In genomic region chr18:51168031-51168742, GRCh38 we compare ENCODE assay signal across 16 cellular contexts. TPM values are rescaled to one million over a fixed set of nuclear protein-coding genes. Genes with fewer than 3 reads are reported as not detected.
DNase-seq lines count a peak whose midpoint lies in the region; ATAC-seq, FAIRE-seq and TF ChIP-seq lines count a peak whose summit lies in the region.
"Had no signal": no experiment of that assay in that cellular context is flagged by ENCODE, and none has a peak within 500 bp of the region (broad histone marks: within the 10 kb centered on the region; RNA-seq: fewer than 3 reads in every experiment).

No MANE protein-coding gene starts in this region.

- H3K4me1 Mint-ChIP-seq in activated naive CD4-positive, alpha-beta T cell treated with anti-CD3 and anti-CD28 coated beads, Interleukin-2, amount 10 ng/mL, durations not matched to agents 7 days and 5 days = peaks cover 73% of the 10 kb centered on the region
- peaks cover 26 to 58% of the 10 kb centered on the region in 2 donors for H3K4me1 Mint-ChIP-seq in stimulated activated naive B cell treated with anti-CD40 and anti-IgM and Interleukin-4, amounts not matched to agents 10 μg/mL and 1 μg/mL and 100 μg/mL, for 72 hours

- no peak for ATAC-seq in stimulated activated naive B cell treated with anti-CD40 and anti-IgM and Interleukin-4, amounts not matched to agents 10 μg/mL and 1 μg/mL and 100 μg/mL, for 72 hours (replicated peaks)

- H3K9ac ChIP-seq in H1 (replicated peaks in 1 of 4; ENCODE audit: extremely low read depth in 1 of 4, low read depth in 3 of 4, low read length in 3 of 4) = no peak overlapping the region

- H3K9me2 ChIP-seq in OCI-LY7 (ENCODE audit: insufficient read depth, low read length) = no peaks in the 10 kb centered on the region

- peak overlapping the region; percentile 57; the same call in 1 of the 2 replicates for H3K18ac ChIP-seq in H1 (ENCODE audit: extremely low read depth, low read length)

- intact Hi-C loops in OCI-LY7 (cut with micrococcal nuclease; ENCODE audit: unreplicated experiment) = no loop called here

- H3K4me2 ChIP-seq in OCI-LY7 (ENCODE audit: low read length) = no peak overlapping the region
- peak overlapping the region; percentile 15 to 52 for H3K4me2 ChIP-seq in H1 (ENCODE audit: insufficient read depth in 1 of 2, low read depth in 2 of 2, low read length in 2 of 2)

- no peak overlapping the region for H2BK120ac ChIP-seq in H1 (replicated peaks; ENCODE audit: low read depth, low read length)

- H3K36me3 ChIP-seq in OCI-LY7 (ENCODE audit: insufficient read depth, low read length) = peaks cover 6% of the 10 kb centered on the region; the same call in 1 of the 2 replicates
- H3K36me3 ChIP-seq in H1 (ENCODE audit: control insufficient read depth in 2 of 4, insufficient read depth in 4 of 4, low read length in 3 of 4) = no peaks in the 10 kb centered on the region

- peaks cover 13% of the 10 kb centered on the region for H3K36me3 Mint-ChIP-seq in activated naive CD4-positive, alpha-beta T cell treated with anti-CD3 and anti-CD28 coated beads, Interleukin-2, amount 10 ng/mL, durations not matched to agents 7 days and 5 days
- peaks cover 8 to 21% of the 10 kb centered on the region in 2 donors for H3K36me3 Mint-ChIP-seq in stimulated activated naive B cell treated with anti-CD40 and anti-IgM and Interleukin-4, amounts not matched to agents 10 μg/mL and 1 μg/mL and 100 μg/mL, for 72 hours

- H3K4me3 ChIP-seq in OCI-LY7 (ENCODE audit: low read depth, low read length, poor library complexity, severe bottlenecking) (no peak overlapping the region), H1 (ENCODE audit: extremely low read depth in 1 of 4, insufficient read depth in 2 of 4, low read depth in 3 of 4, low read length in 4 of 4) (no peak overlapping the region)

- no peak overlapping the region for H2BK15ac ChIP-seq in H1 (ENCODE audit: low read length)

- no peaks in the 10 kb centered on the region; the same call in 1 of the 2 replicates for H3K23me2 ChIP-seq in H1 (ENCODE audit: low read depth, low read length)

- POLR2A ChIA-PET in OCI-LY7 (lab: Charles Lee) = no interaction called here
- POLR2A ChIA-PET in H1 (lab: Charles Lee; ENCODE audit: partially characterized antibody) = interaction anchor here (0.6 to 6.3 kb wide), 9 partner anchors 11 to 289 kb away, joined by 3 to 55 read pairs (median 3); partner anchors contain the start of genes ME2 and MEX3C

- H3K79me2 ChIP-seq in OCI-LY7 (ENCODE audit: insufficient read depth, low read depth, low read length) (no peaks in the 10 kb centered on the region), H1 (ENCODE audit: control insufficient read depth in 1 of 2, insufficient read depth in 2 of 2, low read length in 2 of 2) (0 out of 4 replicates have a peak, but pooled peaks cover 0 to 4% of the 10 kb centered on the region in 2 experiments)

- H2BK5ac ChIP-seq in H1 (ENCODE audit: low read depth, low read length) = peak overlapping the region; percentile 88; the same call in 1 of the 2 replicates

- H4K5ac ChIP-seq in H1 (ENCODE audit: insufficient read length, low read depth, low read length) = peak overlapping the region; percentile 20

- TF ChIP-seq CTCF in OCI-LY7 (conservative IDR thresholded peaks at IDR 0.05; ENCODE audit: low read length) = peak; percentile 43; the same call in 1 of the 2 replicates
- TF ChIP-seq CTCF in H1 (IDR thresholded peaks at IDR 0.05; ENCODE audit: control extremely low read depth in 1 of 3, insufficient read depth in 1 of 3, low read depth in 1 of 3, low read length in 3 of 3) = peak; percentile 18 to 50 (median 32); a peak in 2 of 4 replicates

- H3K4me3 Mint-ChIP-seq in activated naive CD4-positive, alpha-beta T cell treated with anti-CD3 and anti-CD28 coated beads, Interleukin-2, amount 10 ng/mL, durations not matched to agents 7 days and 5 days = no peak overlapping the region
- no peak overlapping the region for H3K4me3 Mint-ChIP-seq in stimulated activated naive B cell treated with anti-CD40 and anti-IgM and Interleukin-4, amounts not matched to agents 10 μg/mL and 1 μg/mL and 100 μg/mL, for 72 hours
- H3K4me3 Mint-ChIP-seq: HFFc6 had no signal

- TF ChIP-seq EP300 in H1 (IDR thresholded peaks at IDR 0.05; ENCODE audit: borderline replicate concordance in 1 of 2, low read depth in 2 of 2, low read length in 2 of 2) = no peak; a peak in 1 of 3 replicates

- WGBS in H1 (ENCODE audit: extremely low coverage in 1 of 2, insufficient coverage in 1 of 2, insufficient read length in 1 of 2, insufficient replicate concordance in 2 of 2, low coverage in 1 of 2, low lambda C conversion rate in 2 of 2, missing lambda C conversion rate in 1 of 2), 2 experiments = 28% methylated on average over 5 of the region's 5 CpGs; no CpG with 5 or more reads in 1 of the 2 experiments

- H3K27ac Mint-ChIP-seq in activated naive CD4-positive, alpha-beta T cell treated with anti-CD3 and anti-CD28 coated beads, Interleukin-2, amount 10 ng/mL, durations not matched to agents 7 days and 5 days = peak overlapping the region; percentile 72
- H3K27ac Mint-ChIP-seq in stimulated activated naive B cell treated with anti-CD40 and anti-IgM and Interleukin-4, amounts not matched to agents 10 μg/mL and 1 μg/mL and 100 μg/mL, for 72 hours = peak overlapping the region; percentile 9
- H3K27ac Mint-ChIP-seq: HFFc6 had no signal

- DNase-seq in activated naive CD4-positive, alpha-beta T cell treated with anti-CD3 and anti-CD28 coated beads, Interleukin-2, amount 10 ng/mL, durations not matched to agents 7 days and 5 days = no peak
- no peak for DNase-seq in activated naive CD4-positive, alpha-beta T cell treated with anti-CD3 and anti-CD28 coated beads, Interleukin-2, amount 50 U/mL, for 16 hours
- DNase-seq in OCI-LY7 (ENCODE audit: low spot score) = no peak
- DNase-seq in H1 (ENCODE audit: low read depth in 1 of 2, low spot score in 2 of 2) = peak; percentile 63 to 82
- DNase-seq in stimulated activated naive B cell treated with anti-CD40 and anti-IgM and Interleukin-4, amounts not matched to agents 10 μg/mL and 1 μg/mL and 100 μg/mL, for 72 hours = no peak
- DNase-seq in stimulated activated CD4-positive, alpha-beta T cell treated with anti-CD3 and anti-CD28 coated beads, Interleukin-2, amount 100 ng/mL, for 24 hours = no peak
- no peak for DNase-seq in DMS79 treated with DMSO at 0.1 percent for 48 hours (lab: John Stamatoyannopoulos, UW)
- DNase-seq in NCI-H1092 treated with DMSO at 0.1 percent for 48 hours (lab: John Stamatoyannopoulos, UW) = no peak
- DNase-seq: central memory CD4-positive, alpha-beta T cell; EL; HFFc6; hippocampal formation; NCI-H146; NCI-H69; posterior cingulate gyrus had no signal

- H3K14ac ChIP-seq in H1 (ENCODE audit: insufficient read length) = no peak overlapping the region

- H4K20me1 ChIP-seq in OCI-LY7 (ENCODE audit: insufficient read depth, low read length) (no peaks in the 10 kb centered on the region), H1 (replicated peaks in 1 of 2; ENCODE audit: control insufficient read depth in 1 of 2, insufficient read depth in 2 of 2, low read length in 2 of 2) (no peaks in the 10 kb centered on the region)

- H3K56ac ChIP-seq in H1 (replicated peaks; ENCODE audit: insufficient read length, low read depth, low read length) = no peak overlapping the region

- no peak for TF ChIP-seq POLR2A in H1 (IDR thresholded peaks at IDR 0.05; ENCODE audit: control extremely low read depth in 1 of 2, low read depth in 2 of 2, low read length in 2 of 2)

- H2AK5ac ChIP-seq in H1 (ENCODE audit: low read depth, low read length) = 0 out of 2 replicates have a peak overlapping the region, but pooled peaks have one; percentile 98

- H3K4me1 ChIP-seq in OCI-LY7 (ENCODE audit: insufficient read depth, low read length, poor library complexity, severe bottlenecking) (peaks cover 19% of the 10 kb centered on the region), H1 (replicated peaks in 1 of 4; ENCODE audit: control insufficient read depth in 3 of 4, insufficient read depth in 4 of 4, low read length in 3 of 4) (peaks cover 4 to 14% (median 11%) of the 10 kb centered on the region in 4 experiments)

- H3K23ac ChIP-seq in H1 (ENCODE audit: insufficient read length) = no peak overlapping the region

- peak overlapping the region; percentile 30 for H4K91ac ChIP-seq in H1 (replicated peaks; ENCODE audit: insufficient read length, low read length)

- peak; percentile 98 for FAIRE-seq in H1 (lab: Jason Lieb, UNC)

- no peak overlapping the region; the same call in 1 of the 2 replicates for H2BK20ac ChIP-seq in H1 (ENCODE audit: low read length)

- H3K9me3 ChIP-seq in OCI-LY7 (ENCODE audit: low read length) = no peaks in the 10 kb centered on the region
- no peaks in the 10 kb centered on the region for H3K9me3 ChIP-seq in H1 (ENCODE audit: insufficient read depth in 2 of 2, low read depth in 1 of 2, low read length in 1 of 2)

- H3K27me3 ChIP-seq in H1 (replicated peaks in 1 of 4; ENCODE audit: control insufficient read depth in 3 of 4, extremely low read depth in 1 of 4, insufficient read depth in 3 of 4, low read length in 3 of 4) = no peaks in the 10 kb centered on the region; a peak in 2 of 7 replicates

- no peak overlapping the region for H2AFZ ChIP-seq in OCI-LY7 (ENCODE audit: low read length)
- H2AFZ ChIP-seq in H1 (ENCODE audit: low read length) = no peak overlapping the region

- H3K4ac ChIP-seq in H1 (replicated peaks; ENCODE audit: insufficient read length, low read depth, low read length) = no peak overlapping the region

- CTCF ChIA-PET in activated naive CD4-positive, alpha-beta T cell treated with anti-CD3 and anti-CD28 coated beads, Interleukin-2, amount 10 ng/mL, durations not matched to agents 7 days and 5 days (lab: Charles Lee) = interaction anchor here (0.9 to 1.0 kb wide), 2 partner anchors 15 kb away, joined by 3 to 4 read pairs; no protein-coding TSS in a partner anchor
- CTCF ChIA-PET in OCI-LY7 (lab: Charles Lee; ENCODE audit: unreplicated experiment) = no interaction called here
- CTCF ChIA-PET in H1 (lab: Charles Lee; ENCODE audit: partially characterized antibody) = interaction anchor here (0.6 to 3.2 kb wide), 10 partner anchors 11 to 320 kb away, joined by 3 to 11 read pairs (median 3); no protein-coding TSS in a partner anchor

- no peaks in the 10 kb centered on the region for H3K79me1 ChIP-seq in H1 (ENCODE audit: low read depth, low read length)

- H4K8ac ChIP-seq in H1 (ENCODE audit: extremely low read depth, insufficient read depth, low read length) = no peak overlapping the region

- no peaks in the 10 kb centered on the region for H3K27me3 Mint-ChIP-seq in activated naive CD4-positive, alpha-beta T cell treated with anti-CD3 and anti-CD28 coated beads, Interleukin-2, amount 10 ng/mL, durations not matched to agents 7 days and 5 days
- H3K27me3 Mint-ChIP-seq in stimulated activated naive B cell treated with anti-CD40 and anti-IgM and Interleukin-4, amounts not matched to agents 10 μg/mL and 1 μg/mL and 100 μg/mL, for 72 hours = no peaks in the 10 kb centered on the region

- no TSS peak for BruUV-seq in OCI-LY7 (replicated peaks; lab: Mats Ljungman, UMichigan)

- peak overlapping the region; percentile 75; the same call in 1 of the 2 replicates for H2BK12ac ChIP-seq in H1 (ENCODE audit: low read depth, low read length)

- no peaks in the 10 kb centered on the region for H3K9me3 Mint-ChIP-seq in activated naive CD4-positive, alpha-beta T cell treated with anti-CD3 and anti-CD28 coated beads, Interleukin-2, amount 10 ng/mL, durations not matched to agents 7 days and 5 days
- H3K9me3 Mint-ChIP-seq in stimulated activated naive B cell treated with anti-CD40 and anti-IgM and Interleukin-4, amounts not matched to agents 10 μg/mL and 1 μg/mL and 100 μg/mL, for 72 hours = peaks cover 3 to 4% of the 10 kb centered on the region in 2 donors
- H3K9me3 Mint-ChIP-seq: HFFc6 had no signal

- H3K27ac ChIP-seq in OCI-LY7 (ENCODE audit: low read depth, low read length, poor library complexity, severe bottlenecking) = no peak overlapping the region
- peak overlapping the region; percentile 38; the same call in 1 of the 2 replicates for H3K27ac ChIP-seq in H1 (ENCODE audit: low read depth, low read length)
- H3K27ac ChIP-seq: VCaP had no signal

- 0 out of 4 replicates have a peak, but pooled peaks have one; percentile 2 to 5 for TF ChIP-seq RAD21 in H1 (IDR thresholded peaks at IDR 0.05 in 1 of 2, conservative IDR thresholded peaks at IDR 0.05 in 1 of 2; ENCODE audit: low read depth in 2 of 2, low read length in 2 of 2)

RNA-seq across cellular contexts. Expression of gene MEX3C, which starts 29.3 kb away (rescaled TPM):
- 41.9 and 48.9 TPM in 2 replicates for total RNA-seq in OCI-LY7 (2014; rRNA removed; shearing (Covaris generic))
- 43.4 TPM in 2 replicates for total RNA-seq in OCI-LY7 (2022)
- 102 and 103 TPM in 2 replicates for total RNA-seq in H1 (2021; fragmentation: NEBNext Ultra II Directional; extraction: Animal tissue kit (Norgen Biotek cat#: 25700))
- polyA plus RNA-seq in H1 (2011; rRNA removed) = 29.6 and 48.2 TPM in 2 replicates
- 41.2 TPM for polyA plus RNA-seq in H1 (2011; cell fraction: cytosol; rRNA removed)
- 35.2 TPM for polyA plus RNA-seq in H1 (2011; cell fraction: nucleus; rRNA removed)
- polyA plus RNA-seq in H1 (2012, experiment 1 of 2) = 58.7 to 93.5 TPM (median 74.0 TPM) in 4 replicates
- polyA plus RNA-seq in H1 (2012, experiment 2 of 2) = 16.6 TPM
- 58.2 TPM for polyA plus RNA-seq in H1 (2013, experiment 1 of 2)
- polyA plus RNA-seq in H1 (2013, experiment 2 of 2) = 66.2 TPM
- 117 and 118 TPM in 2 replicates for polyA minus RNA-seq in H1 (2011; rRNA and poly(A)+ RNA removed)
- 44.5 TPM for polyA minus RNA-seq in H1 (2011; cell fraction: cytosol; rRNA and poly(A)+ RNA removed)
- 91.9 TPM for polyA minus RNA-seq in H1 (2011; cell fraction: nucleus; rRNA and poly(A)+ RNA removed)

Comparison
In these comparisons a context has a peak if more than half of its experiments do, and no peak if none do; other contexts are left out.
1. DNase-seq: peak in H1 (2 of 2); none in activated naive CD4-positive, alpha-beta T cell treated with anti-CD3 and anti-CD28 coated beads, Interleukin-2, amount 10 ng/mL, durations not matched to agents 7 days and 5 days (single experiment), activated naive CD4-positive, alpha-beta T cell treated with anti-CD3 and anti-CD28 coated beads, Interleukin-2, amount 50 U/mL, for 16 hours (single experiment), OCI-LY7 (single experiment), stimulated activated naive B cell treated with anti-CD40 and anti-IgM and Interleukin-4, amounts not matched to agents 10 μg/mL and 1 μg/mL and 100 μg/mL, for 72 hours (single experiment), stimulated activated CD4-positive, alpha-beta T cell treated with anti-CD3 and anti-CD28 coated beads, Interleukin-2, amount 100 ng/mL, for 24 hours (0 of 2), DMS79 treated with DMSO at 0.1 percent for 48 hours (single experiment) and NCI-H1092 treated with DMSO at 0.1 percent for 48 hours (single experiment).